10 cellular contexts compared by ENCODE assay signal in the genomic region with DNA sequence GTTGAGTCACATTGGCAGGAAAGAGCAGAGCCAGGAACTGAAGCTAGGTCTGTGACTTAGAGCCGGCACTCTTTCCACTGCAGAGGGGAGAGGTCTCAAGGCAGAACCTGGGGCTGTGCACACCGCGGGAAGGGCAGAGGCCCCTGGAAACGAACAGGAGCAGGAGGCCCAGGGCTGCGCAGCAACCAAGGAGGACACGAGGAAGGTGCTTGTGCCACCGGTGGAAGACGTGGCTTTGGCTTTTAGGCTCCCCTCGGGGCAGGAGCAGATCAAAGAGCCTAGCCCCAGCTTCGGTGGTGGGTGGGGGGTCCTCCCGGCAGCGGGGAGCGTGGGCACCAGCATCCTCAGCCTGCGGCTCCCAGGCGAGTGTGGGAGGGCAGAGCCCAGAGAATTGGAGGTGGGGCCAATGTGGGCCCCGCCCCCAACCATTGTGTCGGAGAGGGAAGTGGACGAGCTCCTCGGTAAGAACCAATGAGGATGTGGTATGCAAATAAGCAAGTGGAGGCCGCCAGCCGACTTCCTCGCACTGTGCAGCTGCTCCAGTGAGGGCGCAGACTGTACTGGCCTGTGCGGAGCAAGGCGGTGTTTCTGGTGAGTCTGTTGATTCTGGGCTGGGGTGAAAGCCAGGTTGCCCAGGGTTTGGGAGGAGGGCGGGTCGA. TPM values are rescaled to one million over a fixed set of nuclear protein-coding genes. Genes with fewer than 3 reads are reported as not detected.
DNase-seq lines count a peak whose midpoint lies in the region; ATAC-seq and TF ChIP-seq lines count a peak whose summit lies in the region.
"Had no signal": no experiment of that assay in that cellular context is flagged by ENCODE, and none has a peak within 500 bp of the region (broad histone marks: within the 10 kb centered on the region; RNA-seq: fewer than 3 reads in every experiment).

A gene with protein sequence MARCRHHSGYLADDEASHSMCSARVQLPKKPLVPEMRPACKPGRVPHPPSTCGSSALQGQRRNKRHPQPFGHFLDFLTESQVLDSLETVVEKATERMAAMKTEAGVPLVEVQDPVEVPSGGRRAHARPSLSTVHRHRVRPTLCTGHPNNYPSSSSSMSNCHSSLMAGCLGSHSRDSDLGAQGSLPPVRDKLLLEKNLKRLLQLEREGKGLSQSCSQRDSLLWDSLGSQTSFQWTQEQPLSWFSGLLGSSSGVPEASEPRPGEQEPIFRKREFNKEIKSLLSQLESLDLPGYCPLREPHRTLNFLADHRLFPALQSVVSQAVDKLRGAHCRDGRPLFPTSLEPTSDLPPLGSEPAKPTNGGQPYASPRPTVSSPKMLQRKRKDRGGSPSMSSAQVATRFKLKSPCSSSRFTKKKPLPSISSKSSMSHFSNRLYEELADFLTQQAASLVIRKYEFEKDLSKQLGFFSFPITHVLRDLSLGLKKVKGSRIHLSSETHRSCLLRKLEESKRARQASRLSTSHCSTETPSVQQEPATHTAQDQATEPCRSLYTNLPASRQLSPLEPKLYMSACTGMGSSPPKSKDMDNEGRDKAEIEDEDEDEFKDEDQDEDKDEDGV (plus strand): TSS at position 524 of the 659 bp plus-strand sequence. CDS start 422 bp downstream, outside the sequence.

- CTCF ChIA-PET in OCI-LY7 (lab: Charles Lee; ENCODE audit: unreplicated experiment), result interaction anchor here (0.6 to 1.4 kb wide), 6 partner anchors 10 to 1546 kb away, joined by 3 to 11 read pairs (median 4); a partner anchor contains a TSS

- ATAC-seq in GM23338, result peak; percentile 11
- peak; percentile 59 for ATAC-seq in activated T-helper 17 cell treated with anti-CD3 and anti-CD28 coated beads, Interleukin-2, amount 50 U/mL, for 72 hours (replicated peaks)
- no peak for ATAC-seq in GM21423 (IDR thresholded peaks at IDR 0.05; ENCODE audit: unreplicated experiment)
- no peak for ATAC-seq in stimulated activated naive B cell treated with anti-CD40 and anti-IgM and Interleukin-4, amounts not matched to agents 10 μg/mL and 1 μg/mL and 100 μg/mL, for 72 hours (replicated peaks)
- ATAC-seq in HG03457 (IDR thresholded peaks at IDR 0.05; ENCODE audit: unreplicated experiment), result no peak
- ATAC-seq: heart left ventricle had no signal

- in situ Hi-C loops in GM13977 (cut with MboI; ENCODE audit: low pct_unique_long_range_greater_than_20kb, low sequenced_read_pairs, unreplicated experiment), result no loop called here

- intact Hi-C loops in OCI-LY7 (cut with micrococcal nuclease; ENCODE audit: unreplicated experiment), result no loop called here

- no peak within 1 kb of the TSS for H3K27ac Mint-ChIP-seq in GM23338
- no peak within 1 kb of the TSS for H3K27ac Mint-ChIP-seq in activated T-helper 17 cell treated with anti-CD3 and anti-CD28 coated beads, Interleukin-2, amount 50 U/mL, for 72 hours
- no peak within 1 kb of the TSS for H3K27ac Mint-ChIP-seq in stimulated activated naive B cell treated with anti-CD40 and anti-IgM and Interleukin-4, amounts not matched to agents 10 μg/mL and 1 μg/mL and 100 μg/mL, for 72 hours
- H3K27ac Mint-ChIP-seq: activated B cell treated with CpG ODN at 0.5 μM for 24 hours had no signal

- H3K4me3 Mint-ChIP-seq in GM23338, result no peak within 1 kb of the TSS
- peak within 1 kb of the TSS; percentile 39 for H3K4me3 Mint-ChIP-seq in activated T-helper 17 cell treated with anti-CD3 and anti-CD28 coated beads, Interleukin-2, amount 50 U/mL, for 72 hours
- no peak within 1 kb of the TSS for H3K4me3 Mint-ChIP-seq in stimulated activated naive B cell treated with anti-CD40 and anti-IgM and Interleukin-4, amounts not matched to agents 10 μg/mL and 1 μg/mL and 100 μg/mL, for 72 hours
- H3K4me3 Mint-ChIP-seq: activated B cell treated with CpG ODN at 0.5 μM for 24 hours had no signal

- H3K4me3 ChIP-seq in GM23338 (no peak within 1 kb of the TSS), OCI-LY7 (ENCODE audit: low read depth, low read length, poor library complexity, severe bottlenecking) (peak within 1 kb of the TSS; percentile 13)
- H3K4me3 ChIP-seq: heart left ventricle had no signal

- H3K79me2 ChIP-seq in GM23338 (replicated peaks; ENCODE audit: insufficient read depth), result peaks cover 11% of the 10 kb centered on the region
- peaks cover 16% of the 10 kb centered on the region for H3K79me2 ChIP-seq in OCI-LY7 (ENCODE audit: insufficient read depth, low read depth, low read length)

- H3K27me3 Mint-ChIP-seq in GM23338 (ENCODE audit: insufficient read depth, low read depth, poor library complexity), result peaks cover 25% of the 10 kb centered on the region
- H3K27me3 Mint-ChIP-seq in activated T-helper 17 cell treated with anti-CD3 and anti-CD28 coated beads, Interleukin-2, amount 50 U/mL, for 72 hours, result no peaks in the 10 kb centered on the region
- H3K27me3 Mint-ChIP-seq in stimulated activated naive B cell treated with anti-CD40 and anti-IgM and Interleukin-4, amounts not matched to agents 10 μg/mL and 1 μg/mL and 100 μg/mL, for 72 hours, result no peaks in the 10 kb centered on the region
- H3K27me3 Mint-ChIP-seq: activated B cell treated with CpG ODN at 0.5 μM for 24 hours had no signal

- H3K9me3 Mint-ChIP-seq in GM23338, result peaks cover 10% of the 10 kb centered on the region; the same call in 2 of the 3 replicates
- H3K9me3 Mint-ChIP-seq in activated T-helper 17 cell treated with anti-CD3 and anti-CD28 coated beads, Interleukin-2, amount 50 U/mL, for 72 hours, result no peaks in the 10 kb centered on the region
- peaks cover 0 to 5% of the 10 kb centered on the region in 2 donors for H3K9me3 Mint-ChIP-seq in stimulated activated naive B cell treated with anti-CD40 and anti-IgM and Interleukin-4, amounts not matched to agents 10 μg/mL and 1 μg/mL and 100 μg/mL, for 72 hours
- H3K9me3 Mint-ChIP-seq: activated B cell treated with CpG ODN at 0.5 μM for 24 hours had no signal

- BruUV-seq in OCI-LY7 (replicated peaks; lab: Mats Ljungman, UMichigan), result no TSS peak

- H3K9me3 ChIP-seq in OCI-LY7 (ENCODE audit: low read length), result no peaks in the 10 kb centered on the region
- H3K9me3 ChIP-seq: heart left ventricle had no signal

- no peaks in the 10 kb centered on the region for H3K9me2 ChIP-seq in GM23338 (ENCODE audit: insufficient read depth)
- no peaks in the 10 kb centered on the region for H3K9me2 ChIP-seq in OCI-LY7 (ENCODE audit: insufficient read depth, low read length)

- peaks cover 11% of the 10 kb centered on the region for H3K36me3 Mint-ChIP-seq in GM23338 (ENCODE audit: low read depth)
- peaks cover 18% of the 10 kb centered on the region for H3K36me3 Mint-ChIP-seq in activated T-helper 17 cell treated with anti-CD3 and anti-CD28 coated beads, Interleukin-2, amount 50 U/mL, for 72 hours (ENCODE audit: low read depth)
- peaks cover 15% of the 10 kb centered on the region in 2 donors for H3K36me3 Mint-ChIP-seq in stimulated activated naive B cell treated with anti-CD40 and anti-IgM and Interleukin-4, amounts not matched to agents 10 μg/mL and 1 μg/mL and 100 μg/mL, for 72 hours

- POLR2A ChIA-PET in OCI-LY7 (lab: Charles Lee), result interaction anchor here (0.7 to 1.5 kb wide), 3 partner anchors 9 to 64 kb away, joined by 3 to 17 read pairs (median 3); a partner anchor contains a TSS

- H3F3A ChIP-seq in GM23338 (replicated peaks; ENCODE audit: low read depth), result no peaks in the 10 kb centered on the region; the same call in 1 of the 2 replicates

- TF ChIP-seq CTCF in GM23338 (conservative IDR thresholded peaks at IDR 0.05; ENCODE audit: low read depth in 2 of 2), result no peak
- no peak for TF ChIP-seq CTCF in OCI-LY7 (conservative IDR thresholded peaks at IDR 0.05; ENCODE audit: low read length)
- no peak for TF ChIP-seq CTCF in GM13977 (IDR thresholded peaks at IDR 0.05; ENCODE audit: extremely low read depth, insufficient read depth, missing control alignments)

- H3K27ac ChIP-seq in GM23338 (ENCODE audit: low read depth), result no peak within 1 kb of the TSS
- peak within 1 kb of the TSS; percentile 5 for H3K27ac ChIP-seq in OCI-LY7 (ENCODE audit: low read depth, low read length, poor library complexity, severe bottlenecking)
- H3K27ac ChIP-seq: heart left ventricle had no signal

- DNase-seq in GM23338 (ENCODE audit: low spot score) (peak; percentile 84), OCI-LY7 (ENCODE audit: low spot score) (peak; percentile 93), GM13977 (ENCODE audit: low spot score) (no peak)
- DNase-seq in stimulated activated CD4-positive, alpha-beta T cell treated with anti-CD3 and anti-CD28 coated beads, Interleukin-1b, Interleukin-23, amount 100 ng/mL, for 4 hours (ENCODE audit: low read depth in 2 of 2), result peak; percentile 42 to 53
- no peak for DNase-seq in stimulated activated naive B cell treated with anti-CD40 and anti-IgM and Interleukin-4, amounts not matched to agents 10 μg/mL and 1 μg/mL and 100 μg/mL, for 72 hours
- DNase-seq: activated B cell treated with CpG ODN at 0.5 μM for 24 hours had no signal

- no peak within 1 kb of the TSS for H2AFZ ChIP-seq in GM23338
- H2AFZ ChIP-seq in OCI-LY7 (ENCODE audit: low read length), result peak within 1 kb of the TSS; percentile 3; the same call in 1 of the 2 replicates

- H3K4me2 ChIP-seq in GM23338 (no peak within 1 kb of the TSS), OCI-LY7 (ENCODE audit: low read length) (peak within 1 kb of the TSS; percentile 51)

- H3K36me3 ChIP-seq in GM23338 (ENCODE audit: insufficient read depth) (peaks cover 8% of the 10 kb centered on the region), OCI-LY7 (ENCODE audit: insufficient read depth, low read length) (peaks cover 13% of the 10 kb centered on the region)

- H4K20me1 ChIP-seq in GM23338 (replicated peaks; ENCODE audit: insufficient read depth) (peaks cover 7% of the 10 kb centered on the region), OCI-LY7 (ENCODE audit: insufficient read depth, low read length) (no peaks in the 10 kb centered on the region)

- peaks cover 3% of the 10 kb centered on the region; the same call in 1 of the 2 replicates for H3K4me1 ChIP-seq in GM23338 (ENCODE audit: insufficient read depth)
- peaks cover 40% of the 10 kb centered on the region for H3K4me1 ChIP-seq in OCI-LY7 (ENCODE audit: insufficient read depth, low read length, poor library complexity, severe bottlenecking)

- H3K4me1 Mint-ChIP-seq in GM23338, result peaks cover 7% of the 10 kb centered on the region
- H3K4me1 Mint-ChIP-seq in activated T-helper 17 cell treated with anti-CD3 and anti-CD28 coated beads, Interleukin-2, amount 50 U/mL, for 72 hours, result peaks cover 12% of the 10 kb centered on the region
- peaks cover 13 to 45% of the 10 kb centered on the region in 2 donors for H3K4me1 Mint-ChIP-seq in stimulated activated naive B cell treated with anti-CD40 and anti-IgM and Interleukin-4, amounts not matched to agents 10 μg/mL and 1 μg/mL and 100 μg/mL, for 72 hours

- no peaks in the 10 kb centered on the region for H3K27me3 ChIP-seq in GM23338 (ENCODE audit: insufficient read depth)
- H3K27me3 ChIP-seq: heart left ventricle had no signal

TF ChIP-seq in GM23338, 12 proteins besides CTCF, POLR2A, EP300 and RAD21 (continues in another document):
- no peak for TF ChIP-seq EZH2phosphoT487 (IDR thresholded peaks at IDR 0.05; ENCODE audit: unreplicated experiment)
- no peak for TF ChIP-seq POLR2AphosphoS5 (IDR thresholded peaks at IDR 0.05; ENCODE audit: low read depth)

RNA-seq across cellular contexts. Expression of the gene that starts here (rescaled TPM):
- 0.14 TPM in 1 of 2 replicates, not detected in the other for total RNA-seq in GM23338 (2014; rRNA removed; shearing (Covaris generic))
- 0.35 TPM in 1 of 2 replicates, not detected in the other for polyA plus RNA-seq in GM23338 (2016; fragmentation: Nextera tagmentation; extraction: Ambion mirVana)
- 1.5 and 1.7 TPM in 2 replicates for total RNA-seq in OCI-LY7 (2014; rRNA removed; shearing (Covaris generic))
- 3.1 and 3.5 TPM in 2 replicates for total RNA-seq in OCI-LY7 (2022)
- total RNA-seq in activated T-helper 17 cell treated with anti-CD3 and anti-CD28 coated beads, Interleukin-2, amount 50 U/mL, for 72 hours, result under 1 TPM; 0.29 to 0.37 TPM

Comparison
In these comparisons a context has a peak if more than half of its experiments do, and no peak if none do; other contexts are left out.
1. Peak in DNase-seq and ATAC-seq in GM23338; RNA of the gene not detected or under 1 TPM.
2. Peak in ATAC-seq in activated T-helper 17 cell treated with anti-CD3 and anti-CD28 coated beads, Interleukin-2, amount 50 U/mL, for 72 hours; RNA of the gene not detected or under 1 TPM.
3. DNase-seq: peak in OCI-LY7 (single experiment) and stimulated activated CD4-positive, alpha-beta T cell treated with anti-CD3 and anti-CD28 coated beads, Interleukin-1b, Interleukin-23, amount 100 ng/mL, for 4 hours (2 of 2); none in stimulated activated naive B cell treated with anti-CD40 and anti-IgM and Interleukin-4, amounts not matched to agents 10 μg/mL and 1 μg/mL and 100 μg/mL, for 72 hours (single experiment) and GM13977 (single experiment).